9 cellular contexts compared by ENCODE assay signal in genomic region chr3:58577269-58577821, GRCh38. TPM values are rescaled to one million over a fixed set of nuclear protein-coding genes. Genes with fewer than 3 reads are reported as not detected.
DNase-seq lines count a peak whose midpoint lies in the region; ATAC-seq and TF ChIP-seq lines count a peak whose summit lies in the region.
"Had no signal": no experiment of that assay in that cellular context is flagged by ENCODE, and none has a peak within 500 bp of the region (broad histone marks: within the 10 kb centered on the region; RNA-seq: fewer than 3 reads in every experiment).

Gene FAM107A (minus strand): TSS chr3:58577391. CDS start chr3:58569860, 7,531 bp downstream.

- H3K4me3 Mint-ChIP-seq in WTC11 = no peak within 1 kb of the TSS

- peak; percentile 58 for DNase-seq in WTC11 (ENCODE audit: low spot score)
- DNase-seq in fibroblast of the conjunctiva (ENCODE audit: low read depth) = peak; percentile 90
- DNase-seq in SW 1271 (lab: John Stamatoyannopoulos, UW) = no peak
- no peak for DNase-seq in HuH-7 (ENCODE audit: low spot score)
- DNase-seq: glutamatergic neuron, MV-4-11 had no signal

- H3K9me3 ChIP-seq in mucosa of rectum (ENCODE audit: control insufficient read depth in 2 of 2, low read length in 2 of 2) = no peaks in the 10 kb centered on the region

- H3K4me3 ChIP-seq in mucosa of rectum (ENCODE audit: low read length in 2 of 2) (peak within 1 kb of the TSS; percentile 46 to 47), urinary bladder (ENCODE audit: low read depth, low read length) (peak within 1 kb of the TSS; percentile 17)

- H3K27ac ChIP-seq in mucosa of rectum (ENCODE audit: low read depth in 2 of 2, low read length in 2 of 2) (peak within 1 kb of the TSS; percentile 33 to 56), urinary bladder (ENCODE audit: low read depth) (peak within 1 kb of the TSS; percentile 72)

- H3K27ac Mint-ChIP-seq in WTC11 = peak within 1 kb of the TSS; percentile 51; the same call in 1 of the 2 replicates

- H3K36me3 Mint-ChIP-seq in WTC11 = no peaks in the 10 kb centered on the region

- H3K4me1 ChIP-seq in mucosa of rectum (ENCODE audit: control insufficient read depth in 2 of 2, insufficient read depth in 2 of 2, low read length in 2 of 2) (peaks cover 0 to 10% of the 10 kb centered on the region in 2 donors), urinary bladder (ENCODE audit: insufficient read depth) (no peaks in the 10 kb centered on the region)

- H3K9me3 Mint-ChIP-seq in WTC11 = peaks cover 2% of the 10 kb centered on the region

- CTCF ChIA-PET in WTC11 (lab: Charles Lee) = interaction anchor here (1.5 to 14.3 kb wide), 4 partner anchors 8 to 52 kb away, joined by 5 to 223 read pairs (median 14); no protein-coding TSS in a partner anchor

- ATAC-seq in WTC11 = peak; percentile 72
- ATAC-seq in HG03175 (IDR thresholded peaks at IDR 0.05; ENCODE audit: unreplicated experiment) = no peak

- peaks cover 46% of the 10 kb centered on the region for H3K4me1 Mint-ChIP-seq in WTC11

- H3K27me3 Mint-ChIP-seq in WTC11 (ENCODE audit: low read depth) = peaks cover under 1% of the 10 kb centered on the region

- WGBS in urinary bladder = 10% methylated on average over 12 of the region's 12 CpGs

- H3K9ac ChIP-seq in mucosa of rectum (ENCODE audit: low read depth in 1 of 2, low read length in 2 of 2) = peak within 1 kb of the TSS in 1 of 2 donors; percentile 33

- no peaks in the 10 kb centered on the region for H3K27me3 ChIP-seq in mucosa of rectum (ENCODE audit: control insufficient read depth in 2 of 2, insufficient read depth in 2 of 2, low read length in 2 of 2)

- POLR2A ChIA-PET in WTC11 (lab: Charles Lee) = no interaction called here

- TF ChIP-seq CTCF in WTC11 (IDR thresholded peaks at IDR 0.05) = no peak

- no peaks in the 10 kb centered on the region for H3K36me3 ChIP-seq in mucosa of rectum (ENCODE audit: control insufficient read depth in 2 of 2, insufficient read depth in 2 of 2, low read length in 2 of 2)
- H3K36me3 ChIP-seq in urinary bladder (ENCODE audit: insufficient read depth) = no peaks in the 10 kb centered on the region

TF ChIP-seq in WTC11, 78 proteins besides CTCF, POLR2A, EP300 and RAD21:
- no peak for TF ChIP-seq ZMAT4 (CRISPR knock-in tag; IDR thresholded peaks at IDR 0.05)

RNA-seq across cellular contexts. Expression of gene FAM107A, which starts in this region (rescaled TPM):
- 0.31 to 0.76 TPM (median 0.55 TPM) in 3 replicates for total RNA-seq in WTC11 (2021)
- total RNA-seq in urinary bladder = 9.8 TPM
- 152 TPM for polyA plus RNA-seq in urinary bladder

Comparison
In these comparisons a context has a peak if more than half of its experiments do, and no peak if none do; other contexts are left out.
1. Peak in DNase-seq and ATAC-seq in WTC11; RNA of the gene not detected or under 1 TPM.